In the genomic region with DNA sequence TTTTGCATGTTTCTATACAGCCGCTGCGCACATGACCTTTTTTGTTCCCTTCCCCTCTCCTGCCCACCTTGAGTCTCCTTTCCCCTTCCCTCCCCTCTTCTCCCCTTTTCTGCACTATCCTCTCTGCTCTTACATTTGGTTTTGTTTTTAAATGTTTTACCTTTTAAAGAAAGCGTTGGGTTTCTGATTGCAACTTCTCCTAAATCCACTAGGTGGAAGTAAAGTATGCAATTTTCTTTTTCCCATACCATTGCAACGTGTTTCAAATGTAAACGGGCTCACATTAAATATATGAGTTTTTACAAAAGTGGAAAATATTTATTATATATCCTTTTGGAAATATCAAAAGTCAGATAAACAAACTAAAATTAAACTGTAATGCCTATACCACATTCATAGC, we compare ENCODE assay signal across 8 cellular contexts.
DNase-seq lines count a peak whose midpoint lies in the region; ATAC-seq and TF ChIP-seq lines count a peak whose summit lies in the region.

No MANE protein-coding gene starts in this region.

- H3K36me3 ChIP-seq in lung (ENCODE audit: control insufficient read depth in 2 of 2, insufficient read depth in 2 of 2, low read length in 2 of 2), result no peaks in the 10 kb centered on the region

- H3K27me3 ChIP-seq in lung (ENCODE audit: control insufficient read depth, insufficient read depth), result no peaks in the 10 kb centered on the region

- peak; percentile 75 for DNase-seq in NCI-H2029 treated with DMSO at 0.1 percent for 48 hours (lab: John Stamatoyannopoulos, UW)
- peak; percentile 37 for DNase-seq in astrocyte of the spinal cord (ENCODE audit: low read depth, low spot score)
- DNase-seq in lung (ENCODE audit: low spot score), result no peak
- no peak for DNase-seq in NCI-H524 treated with DMSO at 0.1 percent for 48 hours (lab: John Stamatoyannopoulos, UW)
- DNase-seq in occipital lobe (lab: John Stamatoyannopoulos, UW), result no peak
- DNase-seq in globus pallidus (ENCODE audit: low spot score), result no peak

- in situ Hi-C loops in astrocyte of the spinal cord (cut with HindIII; ENCODE audit: low sequenced_read_pairs), result no loop called here

- 0 out of 2 replicates have a peak, but pooled peaks have one; percentile 18 for TF ChIP-seq CTCF in GM12874 (IDR thresholded peaks at IDR 0.05; ENCODE audit: insufficient read depth, low read depth, low read length)
- peak; percentile 55 for TF ChIP-seq CTCF in astrocyte of the spinal cord (IDR thresholded peaks at IDR 0.05; ENCODE audit: low read depth, low read length)
- TF ChIP-seq CTCF in lung (IDR thresholded peaks at IDR 0.05; ENCODE audit: control extremely low read depth, extremely low read depth), result peak; percentile 24

- ATAC-seq in lung (ENCODE audit: insufficient read depth, low FRiP score) (no peak), HG03432 (IDR thresholded peaks at IDR 0.05; ENCODE audit: unreplicated experiment) (no peak)

- H3K4me3 ChIP-seq in astrocyte of the spinal cord (ENCODE audit: low read depth, low read length) (no peak overlapping the region), lung (no peak overlapping the region)

- WGBS in lung, 2 donors, result 26 to 28% methylated on average over 5 of the region's 5 CpGs

- no peaks in the 10 kb centered on the region for H3K4me1 ChIP-seq in lung (ENCODE audit: control insufficient read depth in 2 of 2, insufficient read depth in 2 of 2, low read length in 2 of 2)

- no peaks in the 10 kb centered on the region for H3K9me3 ChIP-seq in lung (ENCODE audit: control insufficient read depth in 2 of 2, insufficient read depth in 1 of 2, low read length in 1 of 2)

- no peak overlapping the region for H3K27ac ChIP-seq in lung (ENCODE audit: low read depth in 1 of 2, low read length in 1 of 2)

Comparison
In these comparisons a context has a peak if more than half of its experiments do, and no peak if none do; other contexts are left out.
1. DNase-seq: peak in NCI-H2029 treated with DMSO at 0.1 percent for 48 hours (single experiment) and astrocyte of the spinal cord (single experiment); none in lung (single experiment), NCI-H524 treated with DMSO at 0.1 percent for 48 hours (single experiment), occipital lobe (single experiment) and globus pallidus (single experiment).
2. Peak in every context shown above with its lines, with median percentiles within 50 percentile points of each other: CTCF ChIP-seq.